ENCODE assay signal across 8 cellular contexts in the genomic region with DNA sequence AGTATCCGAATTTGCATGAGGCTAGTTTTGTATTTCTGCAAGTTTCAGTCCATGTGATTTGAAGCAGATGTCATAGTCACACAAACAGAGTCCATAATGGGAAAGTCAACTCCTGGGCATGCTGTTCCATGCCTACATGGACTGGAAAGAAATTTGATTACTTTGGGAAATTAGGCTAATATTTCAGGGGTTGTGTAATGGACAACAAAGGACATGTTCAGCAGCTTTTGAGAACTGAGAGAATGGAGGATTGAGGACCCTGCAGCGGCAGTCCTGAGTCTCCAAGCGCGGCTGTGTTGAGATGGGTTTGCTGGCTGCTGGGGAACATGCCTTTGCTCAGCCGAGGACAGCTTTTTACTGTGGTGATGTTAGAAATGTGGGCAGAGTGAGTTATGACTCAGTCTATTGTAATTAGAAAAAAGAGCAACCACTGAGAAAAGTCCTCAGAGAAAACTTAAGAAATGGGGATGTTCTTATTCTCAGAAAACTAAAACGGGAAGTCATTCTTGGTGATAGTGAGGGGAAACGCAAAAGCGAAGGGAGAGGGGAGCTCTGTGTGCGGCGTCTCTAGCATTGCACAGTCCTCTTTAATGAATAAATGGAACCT.
DNase-seq lines count a peak whose midpoint lies in the region; ATAC-seq and TF ChIP-seq lines count a peak whose summit lies in the region.

No MANE protein-coding gene starts in this region.

- in situ Hi-C loops in IMR-90 (cut with MboI; ENCODE audit: low sequenced_read_pairs): no loop called here

- H3K27ac Mint-ChIP-seq in H9: no peak overlapping the region

- H2AFZ ChIP-seq in IMR-90 (replicated peaks; ENCODE audit: low read length, poor library complexity): no peak overlapping the region
- no peak overlapping the region for H2AFZ ChIP-seq in H9 (ENCODE audit: low read length)

- H3K27ac ChIP-seq in IMR-90 (ENCODE audit: insufficient read depth, low read length) (no peak overlapping the region), H9 (ENCODE audit: insufficient read length, low read depth, low read length) (no peak overlapping the region)

- H3K56ac ChIP-seq in IMR-90 (ENCODE audit: extremely low read depth, insufficient read depth, low read length): no peak overlapping the region
- H3K56ac ChIP-seq in H9 (ENCODE audit: insufficient read length, low read depth, low read length): no peak overlapping the region

- H2AK9ac ChIP-seq in IMR-90 (replicated peaks; ENCODE audit: low read depth, low read length, poor library complexity): no peak overlapping the region

- H2AK5ac ChIP-seq in IMR-90 (ENCODE audit: low read depth, low read length) (no peak overlapping the region), H9 (ENCODE audit: insufficient read length, low read length) (no peak overlapping the region)

- no peaks in the 10 kb centered on the region for H4K20me1 ChIP-seq in IMR-90 (ENCODE audit: insufficient read depth, low read length)
- no peaks in the 10 kb centered on the region for H4K20me1 ChIP-seq in H9 (ENCODE audit: control insufficient read depth, insufficient read depth, insufficient read length)

- H4K91ac ChIP-seq in IMR-90 (ENCODE audit: insufficient read depth, low read depth, low read length): no peak overlapping the region
- H4K91ac ChIP-seq in H9 (ENCODE audit: insufficient read length, low read depth, low read length): no peak overlapping the region

- WGBS in IMR-90 (ENCODE audit: extremely low coverage in 2 of 2, insufficient read length in 1 of 2), 2 experiments: 100% methylated on average over 2 of the region's 10 CpGs; no CpG with 5 or more reads in 1 of the 2 experiments
- WGBS in H9 (ENCODE audit: extremely low coverage, insufficient read length, low lambda C conversion rate): no CpG with 5 or more reads among the region's 10 CpGs

- H3K27me3 ChIP-seq in IMR-90 (ENCODE audit: control insufficient read depth, insufficient read depth, low read length) (no peaks in the 10 kb centered on the region), H9 (ENCODE audit: insufficient read depth, low read length) (no peaks in the 10 kb centered on the region)

- H3K4me2 ChIP-seq in IMR-90 (ENCODE audit: low read depth, low read length): no peak overlapping the region
- H3K4me2 ChIP-seq in H9 (ENCODE audit: insufficient read depth, insufficient read length, low read length): no peak overlapping the region

- H2BK120ac ChIP-seq in IMR-90 (ENCODE audit: low read depth, low read length): no peak overlapping the region
- H2BK120ac ChIP-seq in H9 (ENCODE audit: low read depth, low read length, poor library complexity, severe bottlenecking): no peak overlapping the region

- no peak overlapping the region for H2BK15ac ChIP-seq in IMR-90 (ENCODE audit: low read depth, low read length)
- H2BK15ac ChIP-seq in H9 (ENCODE audit: low read depth, low read length): no peak overlapping the region

- intact Hi-C loops in IMR-90 (cut with micrococcal nuclease) (no loop called here), mucosa of descending colon (cut with DNase I, micrococcal nuclease) (no loop called here)

- H3K4ac ChIP-seq in IMR-90 (ENCODE audit: low read depth, low read length): no peak overlapping the region
- H3K4ac ChIP-seq in H9 (ENCODE audit: low read depth, low read length): no peak overlapping the region

- POLR2A ChIA-PET in IMR-90 (lab: Charles Lee; ENCODE audit: unreplicated experiment): no interaction called here

- H2BK20ac ChIP-seq in IMR-90 (ENCODE audit: low read depth, low read length) (no peak overlapping the region), H9 (ENCODE audit: low read depth, low read length, poor library complexity, severe bottlenecking) (no peak overlapping the region)

- H3K36me3 ChIP-seq in IMR-90 (ENCODE audit: control insufficient read depth, insufficient read depth, low read length) (no peaks in the 10 kb centered on the region), mucosa of descending colon (ENCODE audit: low read depth) (no peaks in the 10 kb centered on the region)

- H3K23me2 ChIP-seq in H9 (ENCODE audit: insufficient read length, low read depth, low read length, poor library complexity, severe bottlenecking): no peaks in the 10 kb centered on the region

- H3K79me2 ChIP-seq in H9 (ENCODE audit: insufficient read depth, low read length): no peaks in the 10 kb centered on the region

- no peak overlapping the region for H3K4me3 Mint-ChIP-seq in H9

- H3K18ac ChIP-seq in IMR-90 (ENCODE audit: low read depth, low read length): no peak overlapping the region
- no peak overlapping the region for H3K18ac ChIP-seq in H9 (ENCODE audit: insufficient read length, low read depth, low read length)

- no peak overlapping the region for H3K4me3 ChIP-seq in IMR-90 (ENCODE audit: insufficient read depth, low read depth, low read length)
- no peak overlapping the region for H3K4me3 ChIP-seq in mucosa of descending colon

- dilution Hi-C loops in IMR-90 (cut with HindIII; ENCODE audit: low sequenced_read_pairs, unreplicated experiment): no loop called here

- CTCF ChIA-PET in IMR-90 (lab: Yijun Ruan, JAX): no interaction called here

- H4K5ac ChIP-seq in IMR-90 (ENCODE audit: low read depth, low read length): no peak overlapping the region
- H4K5ac ChIP-seq in H9 (ENCODE audit: insufficient read length, low read depth, low read length): no peak overlapping the region

- no peaks in the 10 kb centered on the region for H3K9me1 ChIP-seq in IMR-90 (ENCODE audit: insufficient read depth, low read length)

- no peak for TF ChIP-seq POLR2A in IMR-90 (IDR thresholded peaks at IDR 0.05; ENCODE audit: low read depth, low read length)

- no peaks in the 10 kb centered on the region for H3K27me3 Mint-ChIP-seq in H9 (ENCODE audit: low read depth)

- ATAC-seq in GM21447 (IDR thresholded peaks at IDR 0.05; ENCODE audit: unreplicated experiment) (peak; percentile 83), IMR-90 (ENCODE audit: low read depth) (no peak; the same call in 1 of the 2 replicates), mucosa of descending colon (peak; percentile 62)

- H3K14ac ChIP-seq in IMR-90 (replicated peaks; ENCODE audit: low read depth, low read length) (no peak overlapping the region), H9 (ENCODE audit: insufficient read depth, low read length) (no peak overlapping the region)

- TF ChIP-seq CTCF in IMR-90 (conservative IDR thresholded peaks at IDR 0.05; ENCODE audit: low read depth, low read length) (no peak), mucosa of descending colon (IDR thresholded peaks at IDR 0.05) (no peak), H9 (conservative IDR thresholded peaks at IDR 0.05) (no peak)

- BruUV-seq in IMR-90 (replicated peaks; lab: Mats Ljungman, UMichigan): no TSS peak

- no peak overlapping the region for H3T11ph ChIP-seq in H9 (ENCODE audit: low read length)

- H3K36me3 Mint-ChIP-seq in H9 (ENCODE audit: insufficient read depth in 1 of 3, low read depth in 3 of 3): no peaks in the 10 kb centered on the region; a peak in 1 of 7 replicates

- no peak overlapping the region for H2BK5ac ChIP-seq in IMR-90 (ENCODE audit: low read depth, low read length, poor library complexity, severe bottlenecking)
- no peak overlapping the region for H2BK5ac ChIP-seq in H9 (ENCODE audit: insufficient read length, low read length)

- H3K9me3 ChIP-seq in IMR-90 (ENCODE audit: control insufficient read depth, insufficient read depth, low read length) (no peaks in the 10 kb centered on the region), mucosa of descending colon (no peaks in the 10 kb centered on the region), H9 (ENCODE audit: control insufficient read depth, low read depth, low read length) (no peaks in the 10 kb centered on the region)

- H3K4me1 ChIP-seq in IMR-90 (ENCODE audit: control insufficient read depth, insufficient read depth, low read length) (no peaks in the 10 kb centered on the region), mucosa of descending colon (ENCODE audit: low read depth) (peaks cover 3% of the 10 kb centered on the region), H9 (ENCODE audit: insufficient read depth, low read length) (no peaks in the 10 kb centered on the region)

- H4K8ac ChIP-seq in IMR-90 (ENCODE audit: low read depth in 2 of 2, low read length in 2 of 2) (no peak overlapping the region), H9 (replicated peaks; ENCODE audit: insufficient read length, low read depth, low read length) (no peak overlapping the region)

- H2BK12ac ChIP-seq in H9 (ENCODE audit: insufficient read length, low read depth, low read length): no peak overlapping the region

- DNase-seq in GM04504 (ENCODE audit: low read depth): peak; percentile 19
- peak; percentile 7 for DNase-seq in IMR-90
- DNase-seq in activated effector memory CD4-positive, alpha-beta T cell treated with anti-CD3 and anti-CD28 coated beads, Interleukin-2, amount 50 U/mL, for 16 hours: peak; percentile 74
- DNase-seq in mucosa of descending colon: no peak
- DNase-seq in H9: no peak
- DNase-seq in inferior parietal cortex (ENCODE audit: extremely low spot score): no peak
- DNase-seq in NCI-H1092 (lab: John Stamatoyannopoulos, UW): no peak

- H3K23ac ChIP-seq in IMR-90 (ENCODE audit: low read depth, low read length) (no peak overlapping the region), H9 (ENCODE audit: insufficient read length, low read depth, low read length) (no peak overlapping the region)

- H3K9ac ChIP-seq in IMR-90 (ENCODE audit: low read depth, low read length) (no peak overlapping the region), H9 (ENCODE audit: extremely low read depth, insufficient read length, low read length) (no peak overlapping the region)

- no peaks in the 10 kb centered on the region for H3K4me1 Mint-ChIP-seq in H9

- H3K79me1 ChIP-seq in IMR-90 (ENCODE audit: low read depth in 1 of 2, low read length in 2 of 2): no peaks in the 10 kb centered on the region
- H3K79me1 ChIP-seq in H9 (ENCODE audit: insufficient read depth, low read depth, low read length, poor library complexity, severe bottlenecking): no peaks in the 10 kb centered on the region

- no peak for TF ChIP-seq RAD21 in IMR-90 (IDR thresholded peaks at IDR 0.05; ENCODE audit: low read length)

- no peaks in the 10 kb centered on the region for H3K9me3 Mint-ChIP-seq in H9

TF ChIP-seq in IMR-90, 13 proteins besides CTCF, POLR2A, EP300 and RAD21 (continues in another document):
- no peak for TF ChIP-seq FOS (IDR thresholded peaks at IDR 0.05; ENCODE audit: low read depth, low read length)
- TF ChIP-seq MXI1 (IDR thresholded peaks at IDR 0.05; ENCODE audit: borderline replicate concordance, low read depth, low read length): no peak
- TF ChIP-seq, protein P1, sequence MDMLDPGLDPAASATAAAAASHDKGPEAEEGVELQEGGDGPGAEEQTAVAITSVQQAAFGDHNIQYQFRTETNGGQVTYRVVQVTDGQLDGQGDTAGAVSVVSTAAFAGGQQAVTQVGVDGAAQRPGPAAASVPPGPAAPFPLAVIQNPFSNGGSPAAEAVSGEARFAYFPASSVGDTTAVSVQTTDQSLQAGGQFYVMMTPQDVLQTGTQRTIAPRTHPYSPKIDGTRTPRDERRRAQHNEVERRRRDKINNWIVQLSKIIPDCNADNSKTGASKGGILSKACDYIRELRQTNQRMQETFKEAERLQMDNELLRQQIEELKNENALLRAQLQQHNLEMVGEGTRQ (IDR thresholded peaks at IDR 0.05; ENCODE audit: low read depth, low read length): no peak
- TF ChIP-seq MAFK (IDR thresholded peaks at IDR 0.05; ENCODE audit: low read depth, low read length): no peak
- no peak for TF ChIP-seq SMC3 (IDR thresholded peaks at IDR 0.05; ENCODE audit: low read depth, low read length)
- TF ChIP-seq MAZ (IDR thresholded peaks at IDR 0.05; ENCODE audit: borderline replicate concordance, low read depth, low read length): no peak

Comparison
In these comparisons a context has a peak if more than half of its experiments do, and no peak if none do; other contexts are left out.
1. DNase-seq: peak in GM04504 (single experiment), IMR-90 (single experiment) and activated effector memory CD4-positive, alpha-beta T cell treated with anti-CD3 and anti-CD28 coated beads, Interleukin-2, amount 50 U/mL, for 16 hours (single experiment); none in mucosa of descending colon (0 of 3), H9 (single experiment), inferior parietal cortex (single experiment) and NCI-H1092 (single experiment).